8 cellular contexts compared by ENCODE assay signal in the genomic region with DNA sequence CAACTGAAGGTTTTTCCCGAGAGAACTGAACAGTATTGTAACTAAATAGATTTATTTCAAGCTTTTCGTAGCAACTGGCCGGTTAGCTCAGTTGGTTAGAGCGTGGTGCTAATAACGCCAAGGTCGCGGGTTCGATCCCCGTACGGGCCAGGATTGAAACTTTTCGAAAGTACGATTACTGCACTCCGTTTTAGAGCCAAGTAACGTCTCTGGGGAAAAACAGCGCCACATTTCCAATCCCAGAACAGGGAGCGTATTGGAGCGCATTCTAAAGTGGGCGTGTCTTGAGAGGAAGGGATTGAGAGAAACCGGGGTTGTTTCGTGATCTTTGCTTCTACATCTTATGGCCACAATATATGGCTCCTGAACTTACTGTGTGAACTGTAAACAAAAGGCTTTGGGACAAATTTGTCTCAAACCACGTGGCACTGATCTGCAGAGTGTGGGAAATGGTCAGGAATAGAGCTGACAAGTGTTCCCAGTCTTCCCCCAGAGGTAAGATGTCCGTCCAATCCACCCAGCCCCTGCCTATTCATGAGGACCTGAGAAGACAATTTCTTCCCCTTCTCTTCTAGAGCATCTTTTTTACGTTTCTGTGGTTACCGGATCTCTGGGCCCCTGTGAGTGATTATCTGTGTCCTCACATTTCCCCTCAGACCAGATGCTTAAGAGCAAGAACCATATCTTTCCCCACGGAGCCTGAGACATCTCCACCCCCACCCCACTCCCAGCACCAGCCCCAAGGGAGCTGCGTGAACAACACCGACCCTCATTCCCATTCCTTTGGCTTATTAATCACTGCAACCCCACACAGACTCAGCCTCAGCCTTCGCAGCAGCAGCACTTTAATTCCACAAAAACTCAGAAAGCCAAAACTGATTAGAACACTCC. TPM values are rescaled to one million over a fixed set of nuclear protein-coding genes. Genes with fewer than 3 reads are reported as not detected.
DNase-seq lines count a peak whose midpoint lies in the region; ATAC-seq and TF ChIP-seq lines count a peak whose summit lies in the region.

No MANE protein-coding gene starts in this region.

- ATAC-seq in GM18498 (IDR thresholded peaks at IDR 0.05; ENCODE audit: unreplicated experiment) = peak; percentile 25
- ATAC-seq in HG03565 (IDR thresholded peaks at IDR 0.05; ENCODE audit: unreplicated experiment) = peak; percentile 14
- no peak for ATAC-seq in GM19455 (IDR thresholded peaks at IDR 0.05; ENCODE audit: unreplicated experiment)

- DNase-seq in NCI-H748 (lab: John Stamatoyannopoulos, UW; ENCODE audit: unreplicated experiment) (peak; percentile 99), ecto neural progenitor cell (ENCODE audit: low spot score) (peak; percentile 98)
- peak; percentile 92 to 93 for DNase-seq in activated CD4-positive, alpha-beta T cell treated with anti-CD3 and anti-CD28 coated beads, Interleukin-2, amount 50 U/mL, for 24 hours (ENCODE audit: low read depth in 1 of 2, low spot score in 1 of 2)
- peak; percentile 88 for DNase-seq in stimulated activated CD4-positive, alpha-beta T cell treated with anti-CD3 and anti-CD28 coated beads, Interleukin-2, amount 100 ng/mL, for 4 hours (ENCODE audit: low read depth)

- WGBS in liver = 6% methylated on average over 28 of the region's 28 CpGs

- H3K9ac ChIP-seq in liver (ENCODE audit: low read depth in 1 of 2, low read length in 2 of 2) = peak overlapping the region; percentile 5 to 16

- peaks cover 12 to 58% (median 31%) of the 10 kb centered on the region in 4 donors for H3K4me1 ChIP-seq in liver (ENCODE audit: control insufficient read depth in 4 of 4, insufficient read depth in 4 of 4, low read length in 3 of 4)

- no peaks in the 10 kb centered on the region for H3K9me3 ChIP-seq in liver (ENCODE audit: control insufficient read depth in 4 of 4, low read length in 3 of 4)

- H3K36me3 ChIP-seq in liver (ENCODE audit: control insufficient read depth in 4 of 4, insufficient read depth in 3 of 4, low read depth in 1 of 4, low read length in 3 of 4) = no peaks in the 10 kb centered on the region

- H3K27me3 ChIP-seq in liver (ENCODE audit: control insufficient read depth in 4 of 4, insufficient read depth in 4 of 4, low read length in 3 of 4) = no peaks in the 10 kb centered on the region

- peak; percentile 32 to 45 for TF ChIP-seq RAD21 in liver (IDR thresholded peaks at IDR 0.05)

- TF ChIP-seq CTCF in liver (IDR thresholded peaks at IDR 0.05; ENCODE audit: low read depth, low read length, missing input control) = no peak

- H3K4me3 ChIP-seq in liver (ENCODE audit: low read depth in 1 of 3, low read length in 3 of 3) = peak overlapping the region in 2 of 3 donors; percentile 52 to 82

- peak overlapping the region; percentile 73 to 85 for H3K27ac ChIP-seq in liver (ENCODE audit: low read depth in 1 of 2, low read length in 2 of 2)

TF ChIP-seq in liver, 16 proteins besides CTCF, POLR2A, EP300 and RAD21:
- TF ChIP-seq GABPA (IDR thresholded peaks at IDR 0.05 in 1 of 2, conservative IDR thresholded peaks at IDR 0.05 in 1 of 2) (no peak), YY1 (IDR thresholded peaks at IDR 0.05) (peak; percentile 86), EGR1 (IDR thresholded peaks at IDR 0.05; ENCODE audit: low read depth in 2 of 2) (peak in 1 of 2 donors; percentile 16), HNF4G (IDR thresholded peaks at IDR 0.05) (peak; percentile 37), FOXA2 (IDR thresholded peaks at IDR 0.05) (peak; percentile 32), NR2F2 (IDR thresholded peaks at IDR 0.05) (peak; percentile 78), SP1 (IDR thresholded peaks at IDR 0.05) (peak; percentile 91), HNF4A (conservative IDR thresholded peaks at IDR 0.05) (peak; percentile 73 to 80), JUND (IDR thresholded peaks at IDR 0.05) (peak; percentile 71 to 72), FOXA1 (IDR thresholded peaks at IDR 0.05) (peak; percentile 69), TAF1 (conservative IDR thresholded peaks at IDR 0.05) (no peak), RXRA (IDR thresholded peaks at IDR 0.05) (peak; percentile 83 to 84)
- TF ChIP-seq, protein P1, sequence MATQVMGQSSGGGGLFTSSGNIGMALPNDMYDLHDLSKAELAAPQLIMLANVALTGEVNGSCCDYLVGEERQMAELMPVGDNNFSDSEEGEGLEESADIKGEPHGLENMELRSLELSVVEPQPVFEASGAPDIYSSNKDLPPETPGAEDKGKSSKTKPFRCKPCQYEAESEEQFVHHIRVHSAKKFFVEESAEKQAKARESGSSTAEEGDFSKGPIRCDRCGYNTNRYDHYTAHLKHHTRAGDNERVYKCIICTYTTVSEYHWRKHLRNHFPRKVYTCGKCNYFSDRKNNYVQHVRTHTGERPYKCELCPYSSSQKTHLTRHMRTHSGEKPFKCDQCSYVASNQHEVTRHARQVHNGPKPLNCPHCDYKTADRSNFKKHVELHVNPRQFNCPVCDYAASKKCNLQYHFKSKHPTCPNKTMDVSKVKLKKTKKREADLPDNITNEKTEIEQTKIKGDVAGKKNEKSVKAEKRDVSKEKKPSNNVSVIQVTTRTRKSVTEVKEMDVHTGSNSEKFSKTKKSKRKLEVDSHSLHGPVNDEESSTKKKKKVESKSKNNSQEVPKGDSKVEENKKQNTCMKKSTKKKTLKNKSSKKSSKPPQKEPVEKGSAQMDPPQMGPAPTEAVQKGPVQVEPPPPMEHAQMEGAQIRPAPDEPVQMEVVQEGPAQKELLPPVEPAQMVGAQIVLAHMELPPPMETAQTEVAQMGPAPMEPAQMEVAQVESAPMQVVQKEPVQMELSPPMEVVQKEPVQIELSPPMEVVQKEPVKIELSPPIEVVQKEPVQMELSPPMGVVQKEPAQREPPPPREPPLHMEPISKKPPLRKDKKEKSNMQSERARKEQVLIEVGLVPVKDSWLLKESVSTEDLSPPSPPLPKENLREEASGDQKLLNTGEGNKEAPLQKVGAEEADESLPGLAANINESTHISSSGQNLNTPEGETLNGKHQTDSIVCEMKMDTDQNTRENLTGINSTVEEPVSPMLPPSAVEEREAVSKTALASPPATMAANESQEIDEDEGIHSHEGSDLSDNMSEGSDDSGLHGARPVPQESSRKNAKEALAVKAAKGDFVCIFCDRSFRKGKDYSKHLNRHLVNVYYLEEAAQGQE (IDR thresholded peaks at IDR 0.05) = peak; percentile 64
- TF ChIP-seq, protein P2, sequence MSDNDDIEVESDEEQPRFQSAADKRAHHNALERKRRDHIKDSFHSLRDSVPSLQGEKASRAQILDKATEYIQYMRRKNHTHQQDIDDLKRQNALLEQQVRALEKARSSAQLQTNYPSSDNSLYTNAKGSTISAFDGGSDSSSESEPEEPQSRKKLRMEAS (IDR thresholded peaks at IDR 0.05) = peak; percentile 82
- TF ChIP-seq, protein P3, sequence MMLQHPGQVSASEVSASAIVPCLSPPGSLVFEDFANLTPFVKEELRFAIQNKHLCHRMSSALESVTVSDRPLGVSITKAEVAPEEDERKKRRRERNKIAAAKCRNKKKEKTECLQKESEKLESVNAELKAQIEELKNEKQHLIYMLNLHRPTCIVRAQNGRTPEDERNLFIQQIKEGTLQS (IDR thresholded peaks at IDR 0.05) = peak; percentile 100
- TF ChIP-seq, protein P4, sequence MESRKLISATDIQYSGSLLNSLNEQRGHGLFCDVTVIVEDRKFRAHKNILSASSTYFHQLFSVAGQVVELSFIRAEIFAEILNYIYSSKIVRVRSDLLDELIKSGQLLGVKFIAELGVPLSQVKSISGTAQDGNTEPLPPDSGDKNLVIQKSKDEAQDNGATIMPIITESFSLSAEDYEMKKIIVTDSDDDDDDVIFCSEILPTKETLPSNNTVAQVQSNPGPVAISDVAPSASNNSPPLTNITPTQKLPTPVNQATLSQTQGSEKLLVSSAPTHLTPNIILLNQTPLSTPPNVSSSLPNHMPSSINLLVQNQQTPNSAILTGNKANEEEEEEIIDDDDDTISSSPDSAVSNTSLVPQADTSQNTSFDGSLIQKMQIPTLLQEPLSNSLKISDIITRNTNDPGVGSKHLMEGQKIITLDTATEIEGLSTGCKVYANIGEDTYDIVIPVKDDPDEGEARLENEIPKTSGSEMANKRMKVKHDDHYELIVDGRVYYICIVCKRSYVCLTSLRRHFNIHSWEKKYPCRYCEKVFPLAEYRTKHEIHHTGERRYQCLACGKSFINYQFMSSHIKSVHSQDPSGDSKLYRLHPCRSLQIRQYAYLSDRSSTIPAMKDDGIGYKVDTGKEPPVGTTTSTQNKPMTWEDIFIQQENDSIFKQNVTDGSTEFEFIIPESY (IDR thresholded peaks at IDR 0.05) = peak; percentile 83

RNA-seq across cellular contexts. Expression of a gene that starts 2.2 kb away (rescaled TPM):
- 1 to 10 TPM; 5.1 to 6.8 TPM for total RNA-seq in liver
- polyA plus RNA-seq in liver = 1 to 10 TPM; 4.1 to 6.4 TPM

RNA-seq across cellular contexts. Expression of a gene that starts 11.6 kb away (rescaled TPM):
- total RNA-seq in liver = 1 to 10 TPM; 4.5 to 8.4 TPM
- polyA plus RNA-seq in liver = 1 to 10 TPM; 3.0 to 3.9 TPM

RNA-seq across cellular contexts. Expression of a gene that starts 22.6 kb away (rescaled TPM):
- 10 to 100 TPM in 1 of 2 donors, under 1 TPM in 1; 0.42 to 25.9 TPM for total RNA-seq in liver
- 1 to 10 TPM; 1.8 to 4.3 TPM for polyA plus RNA-seq in liver

RNA-seq across cellular contexts. Expression of a gene that starts 25.0 kb away (rescaled TPM):
- 1 to 10 TPM; 4.2 to 9.0 TPM for total RNA-seq in liver
- 10 to 100 TPM; 11.4 to 25.9 TPM for polyA plus RNA-seq in liver

RNA-seq across cellular contexts. Expression of a gene that starts 35.6 kb away (rescaled TPM):
- 10 to 100 TPM; 10.1 to 71.6 TPM for total RNA-seq in liver
- 10 to 100 TPM; 24.9 to 34.6 TPM for polyA plus RNA-seq in liver
